In genomic region chr1:192809286-192810252, GRCh38 we compare ENCODE assay signal across 8 cellular contexts. TPM values are rescaled to one million over a fixed set of nuclear protein-coding genes. Genes with fewer than 3 reads are reported as not detected.
A peak's percentile ranks its signal among the peaks of the same experiment; 100 is the strongest.
DNase-seq lines count a peak whose midpoint lies in the region; ATAC-seq lines count a peak whose summit lies in the region.

No MANE protein-coding gene starts in this region.

- peak; percentile 41 for ATAC-seq in sciatic nerve

- in situ Hi-C loops in SK-MEL-5 (cut with HindIII; ENCODE audit: low pct_unique_long_range_greater_than_20kb, low sequenced_read_pairs): loop anchor here (25.0 kb wide), 2 partner anchors 103 to 203 kb away; no protein-coding TSS in a partner anchor

- intact Hi-C loops in sciatic nerve (cut with DNase I): no loop called here

- peak; percentile 73 for DNase-seq in DMS53 (lab: John Stamatoyannopoulos, UW)
- DNase-seq in HuH-7.5 (ENCODE audit: low spot score): peak; percentile 9
- peak; percentile 56 for DNase-seq in SK-MEL-5 (ENCODE audit: low read depth, low spot score)
- DNase-seq in anterior cingulate cortex (lab: John Stamatoyannopoulos, UW): peak in 36 of 58 donors; percentile 16 to 82 (median 48)
- peak; percentile 22 for DNase-seq in hepatic stellate cell (ENCODE audit: low spot score)
- no peak for DNase-seq in sciatic nerve (ENCODE audit: low spot score)
- no peak for DNase-seq in GF-D8 (lab: John Stamatoyannopoulos, UW)
- no peak for DNase-seq in NCI-H1436 (lab: John Stamatoyannopoulos, UW)

RNA-seq across cellular contexts. Expression of gene RGS2, which starts 0.7 kb away (rescaled TPM):
- 12.4 and 12.5 TPM in 2 replicates for total RNA-seq in SK-MEL-5 (2014; rRNA removed; shearing (Covaris generic))
- polyA plus RNA-seq in SK-MEL-5 (2015; cell fraction: cytosol; rRNA removed): 3.7 and 4.8 TPM in 2 replicates
- polyA plus RNA-seq in SK-MEL-5 (2015; cell fraction: nucleus; rRNA removed): 4.2 and 4.6 TPM in 2 replicates
- total RNA-seq in sciatic nerve: 42.5 TPM

Comparison
In these comparisons a context has a peak if more than half of its experiments do, and no peak if none do; other contexts are left out.
1. DNase-seq: peak in DMS53 (single experiment), HuH-7.5 (single experiment), SK-MEL-5 (single experiment), anterior cingulate cortex (36 of 58) and hepatic stellate cell (single experiment); none in sciatic nerve (single experiment), GF-D8 (single experiment) and NCI-H1436 (single experiment).